Comparison of ENCODE assay signal across 9 cellular contexts in genomic region chr17:59561042-59561441, GRCh38. TPM values are rescaled to one million over a fixed set of nuclear protein-coding genes. Genes with fewer than 3 reads are reported as not detected.
A peak's percentile ranks its signal among the peaks of the same experiment; 100 is the strongest.
DNase-seq lines count a peak whose midpoint lies in the region; ATAC-seq and TF ChIP-seq lines count a peak whose summit lies in the region.
"Had no signal": no experiment of that assay in that cellular context is flagged by ENCODE, and none has a peak within 500 bp of the region (broad histone marks: within the 10 kb centered on the region; RNA-seq: fewer than 3 reads in every experiment).

No MANE protein-coding gene starts in this region.

- no peak overlapping the region for H3K9ac ChIP-seq in SK-N-SH

- H3K27ac Mint-ChIP-seq in CD4-positive, alpha-beta memory T cell: peak overlapping the region in 4 of 7 donors; percentile 12 to 57 (median 23)
- H3K27ac Mint-ChIP-seq: activated naive CD8-positive, alpha-beta T cell treated with anti-CD3 and anti-CD28 coated beads, Interleukin-2, amount 10 ng/mL, durations not matched to agents 7 days and 5 days had no signal

- CTCF ChIA-PET in CD4-positive, alpha-beta memory T cell (lab: Charles Lee; ENCODE audit: partially characterized antibody): no interaction called here
- CTCF ChIA-PET in HEK293T (lab: Yijun Ruan, JAX) (interaction anchor here (0.7 kb wide), 1 partner anchor 247 kb away, joined by 4 read pairs; no protein-coding TSS in a partner anchor), SK-N-SH (lab: Yijun Ruan, JAX) (interaction anchor here (1.2 to 5.3 kb wide), 6 partner anchors 9 to 242 kb away, joined by 4 to 105 read pairs (median 13); partner anchors contain the start of gene CLTC)

- no peaks in the 10 kb centered on the region for H3K27me3 Mint-ChIP-seq in CD4-positive, alpha-beta memory T cell

- H3K4me3 Mint-ChIP-seq in CD4-positive, alpha-beta memory T cell: peak overlapping the region in 1 of 8 donors; percentile 5
- H3K4me3 Mint-ChIP-seq: activated naive CD8-positive, alpha-beta T cell treated with anti-CD3 and anti-CD28 coated beads, Interleukin-2, amount 10 ng/mL, durations not matched to agents 7 days and 5 days had no signal

- no peak overlapping the region for H3K27ac ChIP-seq in CD4-positive, alpha-beta memory T cell (ENCODE audit: low read depth, low read length)
- H3K27ac ChIP-seq in SK-N-SH (ENCODE audit: low read depth in 2 of 2, low read length in 1 of 2): no peak overlapping the region

- no peaks in the 10 kb centered on the region for H3K36me3 ChIP-seq in CD4-positive, alpha-beta memory T cell (ENCODE audit: insufficient read depth, low read length)
- H3K36me3 ChIP-seq in SK-N-SH (replicated peaks in 1 of 2; ENCODE audit: control insufficient read depth in 1 of 2, insufficient read depth in 2 of 2, low read length in 1 of 2): no peaks in the 10 kb centered on the region

- peaks cover 8% of the 10 kb centered on the region for H3K4me1 ChIP-seq in CD4-positive, alpha-beta memory T cell (ENCODE audit: insufficient read depth, low read length)
- H3K4me1 ChIP-seq in SK-N-SH (ENCODE audit: control insufficient read depth in 1 of 2, insufficient read depth in 2 of 2, low read depth in 1 of 2, low read length in 1 of 2): peaks cover 0 to 3% of the 10 kb centered on the region in 2 experiments; a peak in 2 of 4 replicates

- H4K20me1 ChIP-seq in SK-N-SH (ENCODE audit: insufficient read depth): no peaks in the 10 kb centered on the region

- peaks cover 0 to 8% of the 10 kb centered on the region in 2 donors for H3K36me3 Mint-ChIP-seq in CD4-positive, alpha-beta memory T cell

- no peak overlapping the region for H3K4me2 ChIP-seq in SK-N-SH

- H2AFZ ChIP-seq in SK-N-SH (ENCODE audit: low read depth): no peak overlapping the region; the same call in 1 of the 2 replicates

- no peaks in the 10 kb centered on the region for H3K9me2 ChIP-seq in SK-N-SH

- peaks cover under 1% of the 10 kb centered on the region for H3F3A ChIP-seq in SK-N-SH (replicated peaks; ENCODE audit: insufficient read depth)

- H3K4me1 Mint-ChIP-seq in CD4-positive, alpha-beta memory T cell: peaks cover 7 to 13% (median 10%) of the 10 kb centered on the region in 4 donors

- DNase-seq in CD4-positive, alpha-beta memory T cell: peak in 1 of 5 donors; percentile 11
- DNase-seq in HEK293T (ENCODE audit: extremely low spot score) (peak; percentile 17), SK-N-SH (peak; percentile 43), iPS-NIHi11 (ENCODE audit: low spot score) (peak; percentile 34), ecto neural progenitor cell (ENCODE audit: low spot score) (no peak), NCI-H1436 treated with DMSO at 0.1 percent for 48 hours (lab: John Stamatoyannopoulos, UW) (no peak)
- DNase-seq: activated naive CD8-positive, alpha-beta T cell treated with anti-CD3 and anti-CD28 coated beads, Interleukin-2, amount 10 ng/mL, durations not matched to agents 7 days and 5 days had no signal

- H3K9me3 ChIP-seq in CD4-positive, alpha-beta memory T cell (ENCODE audit: control insufficient read depth in 1 of 2, low read length in 2 of 2): no peaks in the 10 kb centered on the region
- H3K9me3 ChIP-seq in SK-N-SH: no peaks in the 10 kb centered on the region

- peak; percentile 52 for TF ChIP-seq CTCF in SK-N-SH (IDR thresholded peaks at IDR 0.05)

- intact Hi-C loops in CD4-positive, alpha-beta memory T cell (cut with micrococcal nuclease): loop anchor here (10.0 kb wide), 1 partner anchor 1114 kb away; the partner anchor contains the start of gene BCAS3

- ATAC-seq in HG03457 (IDR thresholded peaks at IDR 0.05; ENCODE audit: unreplicated experiment): no peak
- ATAC-seq in HG02938 (IDR thresholded peaks at IDR 0.05; ENCODE audit: unreplicated experiment): no peak

- H3K9me3 Mint-ChIP-seq in CD4-positive, alpha-beta memory T cell: no peaks in the 10 kb centered on the region

- no peak for TF ChIP-seq EP300 in SK-N-SH (IDR thresholded peaks at IDR 0.05; ENCODE audit: borderline replicate concordance in 1 of 2, low read depth in 1 of 2, low read length in 1 of 2)

- no peak overlapping the region for H3K4me3 ChIP-seq in CD4-positive, alpha-beta memory T cell (ENCODE audit: low read length in 2 of 2)
- H3K4me3 ChIP-seq in SK-N-SH (ENCODE audit: low read depth in 2 of 2, low read length in 1 of 2): no peak overlapping the region

- WGBS in SK-N-SH (ENCODE audit: low lambda C conversion rate): 84% methylated on average over 2 of the region's 2 CpGs

- TF ChIP-seq RAD21 in SK-N-SH (IDR thresholded peaks at IDR 0.05; ENCODE audit: low read length): peak; percentile 37

- POLR2A ChIA-PET in CD4-positive, alpha-beta memory T cell (lab: Charles Lee; ENCODE audit: partially characterized antibody): no interaction called here
- POLR2A ChIA-PET in HEK293T (lab: Yijun Ruan, JAX): no interaction called here
- POLR2A ChIA-PET in SK-N-SH (lab: Yijun Ruan, JAX): no interaction called here

- peaks cover 5% of the 10 kb centered on the region for H3K79me2 ChIP-seq in SK-N-SH (ENCODE audit: insufficient read depth)

- no peaks in the 10 kb centered on the region for H3K27me3 ChIP-seq in CD4-positive, alpha-beta memory T cell (ENCODE audit: insufficient read depth, low read length)
- H3K27me3 ChIP-seq in SK-N-SH (ENCODE audit: insufficient read depth): no peaks in the 10 kb centered on the region

TF ChIP-seq in HEK293T, 16 proteins besides CTCF, POLR2A, EP300 and RAD21:
- TF ChIP-seq HDGF (IDR thresholded peaks at IDR 0.05; ENCODE audit: borderline replicate concordance): no peak
- no peak for TF ChIP-seq ZNF384 (IDR thresholded peaks at IDR 0.05)
- TF ChIP-seq CTBP1 (IDR thresholded peaks at IDR 0.05; ENCODE audit: borderline replicate concordance): no peak
- TF ChIP-seq LEF1 (IDR thresholded peaks at IDR 0.05; ENCODE audit: borderline replicate concordance): no peak
- TF ChIP-seq TARDBP (IDR thresholded peaks at IDR 0.05): no peak
- TF ChIP-seq FOXK2 (IDR thresholded peaks at IDR 0.05): no peak
- no peak for TF ChIP-seq BHLHE40 (IDR thresholded peaks at IDR 0.05; ENCODE audit: borderline replicate concordance)
- TF ChIP-seq SUZ12 (IDR thresholded peaks at IDR 0.05): no peak
- no peak for TF ChIP-seq ARNT (IDR thresholded peaks at IDR 0.05)
TF ChIP-seq in HEK293T: peak in this region for 0.

TF ChIP-seq in SK-N-SH, 30 proteins besides CTCF, POLR2A, EP300 and RAD21:
- peak; percentile 21; the same call in 1 of the 2 replicates for TF ChIP-seq SMC3 (IDR thresholded peaks at IDR 0.05; ENCODE audit: low read depth, low read length)
- TF ChIP-seq, protein P1, sequence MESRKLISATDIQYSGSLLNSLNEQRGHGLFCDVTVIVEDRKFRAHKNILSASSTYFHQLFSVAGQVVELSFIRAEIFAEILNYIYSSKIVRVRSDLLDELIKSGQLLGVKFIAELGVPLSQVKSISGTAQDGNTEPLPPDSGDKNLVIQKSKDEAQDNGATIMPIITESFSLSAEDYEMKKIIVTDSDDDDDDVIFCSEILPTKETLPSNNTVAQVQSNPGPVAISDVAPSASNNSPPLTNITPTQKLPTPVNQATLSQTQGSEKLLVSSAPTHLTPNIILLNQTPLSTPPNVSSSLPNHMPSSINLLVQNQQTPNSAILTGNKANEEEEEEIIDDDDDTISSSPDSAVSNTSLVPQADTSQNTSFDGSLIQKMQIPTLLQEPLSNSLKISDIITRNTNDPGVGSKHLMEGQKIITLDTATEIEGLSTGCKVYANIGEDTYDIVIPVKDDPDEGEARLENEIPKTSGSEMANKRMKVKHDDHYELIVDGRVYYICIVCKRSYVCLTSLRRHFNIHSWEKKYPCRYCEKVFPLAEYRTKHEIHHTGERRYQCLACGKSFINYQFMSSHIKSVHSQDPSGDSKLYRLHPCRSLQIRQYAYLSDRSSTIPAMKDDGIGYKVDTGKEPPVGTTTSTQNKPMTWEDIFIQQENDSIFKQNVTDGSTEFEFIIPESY (IDR thresholded peaks at IDR 0.05; ENCODE audit: borderline replicate concordance, low read depth): no peak

RNA-seq across cellular contexts. Expression of gene DHX40, which starts 4.4 kb away (rescaled TPM):
- 10 to 100 TPM; 25.4 to 29.9 TPM for total RNA-seq in CD4-positive, alpha-beta memory T cell
- 10 to 100 TPM; 19.9 to 27.1 TPM for polyA plus RNA-seq in CD4-positive, alpha-beta memory T cell
- 33.8 and 45.5 TPM in 2 replicates for polyA plus RNA-seq in SK-N-SH (2012; rRNA removed)
- polyA plus RNA-seq in SK-N-SH (2012; cell fraction: cytosol; rRNA removed): 56.4 and 58.0 TPM in 2 replicates
- polyA plus RNA-seq in SK-N-SH (2012; cell fraction: nucleus; rRNA removed): 14.6 and 42.4 TPM in 2 replicates

RNA-seq across cellular contexts. Expression of gene CLTC, which starts 58.7 kb away (rescaled TPM):
- 100 to 1,000 TPM; 115 to 118 TPM for total RNA-seq in CD4-positive, alpha-beta memory T cell
- 10 to 100 TPM; 27.0 to 54.2 TPM for polyA plus RNA-seq in CD4-positive, alpha-beta memory T cell
- polyA plus RNA-seq in SK-N-SH (2012; rRNA removed): 160 and 217 TPM in 2 replicates
- 239 and 240 TPM in 2 replicates for polyA plus RNA-seq in SK-N-SH (2012; cell fraction: cytosol; rRNA removed)
- polyA plus RNA-seq in SK-N-SH (2012; cell fraction: nucleus; rRNA removed): 142 and 257 TPM in 2 replicates

Comparison
In these comparisons a context has a peak if more than half of its experiments do, and no peak if none do; other contexts are left out.
1. DNase-seq: peak in HEK293T (single experiment), SK-N-SH (single experiment) and iPS-NIHi11 (single experiment); none in ecto neural progenitor cell (single experiment) and NCI-H1436 treated with DMSO at 0.1 percent for 48 hours (single experiment).